Comparison of ENCODE assay signal across 8 cellular contexts in the genomic region with DNA sequence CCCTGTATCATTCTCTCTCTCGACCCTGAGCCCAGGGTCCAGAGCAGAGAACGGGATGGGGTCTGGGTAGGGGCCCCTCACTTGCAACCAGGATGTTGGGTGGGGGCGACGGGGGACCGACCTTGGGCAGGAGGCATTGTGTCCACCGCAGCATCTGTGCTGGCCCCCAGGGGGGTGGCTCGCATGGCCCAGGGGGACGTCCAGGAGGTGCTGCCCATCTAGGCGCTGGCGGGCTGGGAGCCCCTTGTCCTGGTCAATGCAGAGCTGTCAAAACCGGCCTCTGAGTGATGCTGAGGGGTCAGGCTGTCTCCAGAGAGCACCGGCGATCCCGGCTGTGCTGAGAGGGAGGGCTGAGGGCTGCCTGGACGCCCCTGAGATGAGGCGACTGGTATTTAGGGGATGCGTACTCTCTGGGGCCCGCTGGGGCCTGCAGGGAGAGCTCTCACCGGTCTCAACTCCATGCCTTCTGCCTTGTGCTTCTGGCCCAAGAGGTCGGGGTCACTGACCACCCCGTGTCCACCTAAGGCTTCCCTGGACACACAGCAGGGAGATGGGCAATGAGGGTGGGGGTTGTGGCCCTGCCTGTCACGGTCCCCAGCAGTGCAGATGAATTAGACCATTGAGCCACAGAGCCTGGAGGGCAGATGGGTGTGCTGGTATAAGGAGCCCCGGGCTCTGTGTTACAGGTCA. TPM values are rescaled to one million over a fixed set of nuclear protein-coding genes. Genes with fewer than 3 reads are reported as not detected.
DNase-seq lines count a peak whose midpoint lies in the region; ATAC-seq and TF ChIP-seq lines count a peak whose summit lies in the region.

No MANE protein-coding gene starts in this region.

- TF ChIP-seq CTCF in Panc1 (IDR thresholded peaks at IDR 0.05), result no peak
- TF ChIP-seq CTCF in fibroblast of lung (conservative IDR thresholded peaks at IDR 0.05 in 1 of 2, IDR thresholded peaks at IDR 0.05 in 1 of 2; ENCODE audit: low read depth in 1 of 2, low read length in 2 of 2), result no peak
- TF ChIP-seq CTCF in progenitor cell of endocrine pancreas (IDR thresholded peaks at IDR 0.05; ENCODE audit: unreplicated experiment), result no peak

- H3K36me3 ChIP-seq in Panc1 (ENCODE audit: control insufficient read depth, insufficient read depth, low read length) (peaks cover 19% of the 10 kb centered on the region), fibroblast of lung (ENCODE audit: control insufficient read depth, insufficient read depth, low read length) (peaks cover 22% of the 10 kb centered on the region)

- no peak overlapping the region for H3K4me3 Mint-ChIP-seq in progenitor cell of endocrine pancreas (ENCODE audit: low read depth)

- POLR2A ChIA-PET in Panc1 (lab: Charles Lee), result interaction anchor here (1.1 kb wide), 1 partner anchor 8 kb away, joined by 3 read pairs; no protein-coding TSS in a partner anchor

- no peaks in the 10 kb centered on the region for H4K20me1 ChIP-seq in fibroblast of lung (ENCODE audit: control insufficient read depth, extremely low read depth, insufficient read depth, low read length)

- peak overlapping the region; percentile 16 for H3K9ac ChIP-seq in fibroblast of lung (ENCODE audit: insufficient read depth, low read length)

- ATAC-seq in Panc1, result peak; percentile 65

- peaks cover 42% of the 10 kb centered on the region for H3K4me1 Mint-ChIP-seq in progenitor cell of endocrine pancreas (ENCODE audit: low read depth)

- CTCF ChIA-PET in Panc1 (lab: Charles Lee), result no interaction called here

- intact Hi-C loops in Panc1 (cut with micrococcal nuclease; ENCODE audit: unreplicated experiment), result no loop called here

- BruUV-seq in Panc1 (replicated peaks; lab: Mats Ljungman, UMichigan), result no TSS peak

- H3K79me2 ChIP-seq in fibroblast of lung (ENCODE audit: control insufficient read depth, insufficient read depth, low read length), result peaks cover 49% of the 10 kb centered on the region

- no peaks in the 10 kb centered on the region for H3K27me3 ChIP-seq in Panc1 (ENCODE audit: control insufficient read depth, insufficient read depth, low read length)
- no peaks in the 10 kb centered on the region for H3K27me3 ChIP-seq in fibroblast of lung (ENCODE audit: control insufficient read depth, insufficient read depth, low read length)

- peak overlapping the region; percentile 0 for H3K4me2 ChIP-seq in fibroblast of lung (ENCODE audit: extremely low read depth, insufficient read depth, low read length)

- H2AFZ ChIP-seq in fibroblast of lung (ENCODE audit: low read length), result no peak overlapping the region

- H3K4me3 ChIP-seq in Panc1 (ENCODE audit: low read depth in 2 of 2, low read length in 2 of 2) (0 out of 4 replicates have a peak overlapping the region, but pooled peaks of 1 of the 2 experiments have one; percentile 5), fibroblast of lung (replicated peaks in 1 of 4; ENCODE audit: control extremely low read depth in 1 of 4, insufficient read depth in 1 of 4, low read depth in 3 of 4, low read length in 4 of 4) (no peak overlapping the region)

- H3K9me3 ChIP-seq in Panc1 (ENCODE audit: control insufficient read depth, insufficient read depth, low read depth, low read length) (no peaks in the 10 kb centered on the region), fibroblast of lung (ENCODE audit: control insufficient read depth, insufficient read depth, low read depth, low read length) (no peaks in the 10 kb centered on the region)

- H3K27ac Mint-ChIP-seq in progenitor cell of endocrine pancreas, result peak overlapping the region; percentile 98

- H3K36me3 Mint-ChIP-seq in progenitor cell of endocrine pancreas (ENCODE audit: insufficient read depth), result peaks cover 26% of the 10 kb centered on the region

- peak overlapping the region; percentile 64 for H3K27ac ChIP-seq in Panc1 (ENCODE audit: low read length)
- H3K27ac ChIP-seq in fibroblast of lung (ENCODE audit: insufficient read depth, low read length), result peak overlapping the region; percentile 61

- H3K4me1 ChIP-seq in Panc1 (ENCODE audit: control insufficient read depth, insufficient read depth, low read length), result peaks cover 68% of the 10 kb centered on the region
- H3K4me1 ChIP-seq in fibroblast of lung (ENCODE audit: control insufficient read depth, extremely low read depth, insufficient read depth, low read length), result peaks cover 26% of the 10 kb centered on the region

- DNase-seq in EL (peak; percentile 45), Panc1 (ENCODE audit: low read depth, low spot score) (no peak), fibroblast of lung (ENCODE audit: low read depth in 2 of 2) (peak in 1 of 2 donors; percentile 6), progenitor cell of endocrine pancreas (ENCODE audit: low spot score, unreplicated experiment) (no peak), NCI-H2171 treated with DMSO at 0.1 percent for 48 hours (lab: John Stamatoyannopoulos, UW) (no peak), germinal center (ENCODE audit: low spot score) (no peak), COR-L47 (lab: John Stamatoyannopoulos, UW) (no peak), H4 (ENCODE audit: low spot score) (no peak)

- no peaks in the 10 kb centered on the region for H3K27me3 Mint-ChIP-seq in progenitor cell of endocrine pancreas

- no peaks in the 10 kb centered on the region for H3K9me3 Mint-ChIP-seq in progenitor cell of endocrine pancreas (ENCODE audit: low read depth)

- in situ Hi-C loops in Panc1 (cut with HindIII; ENCODE audit: low pct_unique_long_range_greater_than_20kb, low sequenced_read_pairs), result no loop called here

RNA-seq across cellular contexts. Expression of a gene that starts 8.5 kb away (rescaled TPM):
- total RNA-seq in Panc1 (2021; ENCODE audit: unreplicated experiment) (823 TPM), fibroblast of lung (2,583 and 2,622 TPM in 2 replicates), progenitor cell of endocrine pancreas (1,160 and 1,179 TPM in 2 replicates)
- 1,638 TPM for polyA plus RNA-seq in Panc1 (2012; ENCODE audit: insufficient read length)
- polyA plus RNA-seq in fibroblast of lung, result 1,242 and 1,509 TPM in 2 replicates
- 2,144 and 2,333 TPM in 2 replicates for polyA plus RNA-seq in fibroblast of lung (2012)
- 789 and 917 TPM in 2 replicates for polyA minus RNA-seq in fibroblast of lung (ENCODE audit: low replicate concordance)
- total RNA-seq in H4 (2014; rRNA removed; shearing (Covaris generic)), result 2,262 and 2,532 TPM in 2 replicates

RNA-seq across cellular contexts. Expression of a gene that starts 13.6 kb away (rescaled TPM):
- 0.18 TPM for total RNA-seq in Panc1 (2021; ENCODE audit: unreplicated experiment)
- 0.47 TPM for polyA plus RNA-seq in Panc1 (2012; ENCODE audit: insufficient read length)
- not detected in 2 replicates for total RNA-seq in fibroblast of lung
- polyA plus RNA-seq in fibroblast of lung, result not detected in 2 replicates
- polyA plus RNA-seq in fibroblast of lung (2012), result 0.05 and 0.21 TPM in 2 replicates
- polyA minus RNA-seq in fibroblast of lung (ENCODE audit: low replicate concordance), result not detected in 2 replicates
- total RNA-seq in progenitor cell of endocrine pancreas, result 0.50 TPM in 1 of 2 replicates, not detected in the other
- not detected in 2 replicates for total RNA-seq in H4 (2014; rRNA removed; shearing (Covaris generic))

RNA-seq across cellular contexts. Expression of a gene that starts 18.1 kb away (rescaled TPM):
- total RNA-seq in Panc1 (2021; ENCODE audit: unreplicated experiment) (194 TPM), fibroblast of lung (57.8 and 61.6 TPM in 2 replicates), progenitor cell of endocrine pancreas (38.6 and 39.7 TPM in 2 replicates)
- polyA plus RNA-seq in Panc1 (2012; ENCODE audit: insufficient read length), result 160 TPM
- 22.5 and 30.5 TPM in 2 replicates for polyA plus RNA-seq in fibroblast of lung
- 35.7 and 54.4 TPM in 2 replicates for polyA plus RNA-seq in fibroblast of lung (2012)
- polyA minus RNA-seq in fibroblast of lung (ENCODE audit: low replicate concordance), result 51.2 and 71.5 TPM in 2 replicates
- 166 and 167 TPM in 2 replicates for total RNA-seq in H4 (2014; rRNA removed; shearing (Covaris generic))

RNA-seq across cellular contexts. Expression of a gene that starts 19.8 kb away (rescaled TPM):
- total RNA-seq in Panc1 (2021; ENCODE audit: unreplicated experiment) (264 TPM), fibroblast of lung (25.2 and 41.1 TPM in 2 replicates), progenitor cell of endocrine pancreas (91.5 and 99.1 TPM in 2 replicates)
- polyA plus RNA-seq in Panc1 (2012; ENCODE audit: insufficient read length), result 301 TPM
- polyA plus RNA-seq in fibroblast of lung, result 28.6 and 42.0 TPM in 2 replicates
- polyA plus RNA-seq in fibroblast of lung (2012), result 80.8 and 130 TPM in 2 replicates
- 79.6 and 123 TPM in 2 replicates for polyA minus RNA-seq in fibroblast of lung (ENCODE audit: low replicate concordance)
- total RNA-seq in H4 (2014; rRNA removed; shearing (Covaris generic)), result 88.1 and 139 TPM in 2 replicates

RNA-seq across cellular contexts. Expression of a gene that starts 33.4 kb away (rescaled TPM):
- total RNA-seq in Panc1 (2021; ENCODE audit: unreplicated experiment) (0.08 TPM), fibroblast of lung (not detected in 2 replicates), progenitor cell of endocrine pancreas (not detected in 2 replicates)
- polyA plus RNA-seq in Panc1 (2012; ENCODE audit: insufficient read length), result not detected
- polyA plus RNA-seq in fibroblast of lung, result not detected in 2 replicates
- 0.10 TPM in 1 of 2 replicates, not detected in the other for polyA plus RNA-seq in fibroblast of lung (2012)
- polyA minus RNA-seq in fibroblast of lung (ENCODE audit: low replicate concordance), result not detected in 2 replicates
- not detected in 2 replicates for total RNA-seq in H4 (2014; rRNA removed; shearing (Covaris generic))
